ENCODE assay signal across 19 cellular contexts in genomic region chr7:91772100-91772794, GRCh38.
DNase-seq lines count a peak whose midpoint lies in the region; ATAC-seq, FAIRE-seq and TF ChIP-seq lines count a peak whose summit lies in the region.
"Had no signal": no experiment of that assay in that cellular context is flagged by ENCODE, and none has a peak within 500 bp of the region (broad histone marks: within the 10 kb centered on the region; RNA-seq: fewer than 3 reads in every experiment).

No MANE protein-coding gene starts in this region.

- H3K27ac ChIP-seq in H1 (ENCODE audit: low read depth, low read length): no peak overlapping the region
- H3K27ac ChIP-seq: A549, HL-60, ovary had no signal

- no peak overlapping the region for H3K4ac ChIP-seq in H1 (replicated peaks; ENCODE audit: insufficient read length, low read depth, low read length)

- no peak for TF ChIP-seq RAD21 in H1 (IDR thresholded peaks at IDR 0.05 in 1 of 2, conservative IDR thresholded peaks at IDR 0.05 in 1 of 2; ENCODE audit: low read depth in 2 of 2, low read length in 2 of 2)

- no peak overlapping the region for H3K9ac ChIP-seq in H1 (replicated peaks in 1 of 4; ENCODE audit: extremely low read depth in 1 of 4, low read depth in 3 of 4, low read length in 3 of 4)

- H2BK12ac ChIP-seq in H1 (ENCODE audit: low read depth, low read length): no peak overlapping the region

- no peaks in the 10 kb centered on the region for H3K36me3 ChIP-seq in H1 (ENCODE audit: control insufficient read depth in 2 of 4, insufficient read depth in 4 of 4, low read length in 3 of 4)
- no peaks in the 10 kb centered on the region for H3K36me3 ChIP-seq in mucosa of descending colon (ENCODE audit: low read depth)
- H3K36me3 ChIP-seq: ovary had no signal

- no peak overlapping the region for H3K56ac ChIP-seq in H1 (replicated peaks; ENCODE audit: insufficient read length, low read depth, low read length)

- CTCF ChIA-PET in H1 (lab: Charles Lee; ENCODE audit: partially characterized antibody): interaction anchor here (0.5 kb wide), 1 partner anchor 813 kb away, joined by 3 read pairs; no protein-coding TSS in a partner anchor
- CTCF ChIA-PET in activated naive CD4-positive, alpha-beta T cell treated with anti-CD3 and anti-CD28 coated beads for 36 hours (lab: Charles Lee): no interaction called here

- no peak overlapping the region for H2BK5ac ChIP-seq in H1 (ENCODE audit: low read depth, low read length)

- H3K4me3 Mint-ChIP-seq in activated naive CD4-positive, alpha-beta T cell treated with anti-CD3 and anti-CD28 coated beads for 36 hours: no peak overlapping the region
- H3K4me3 Mint-ChIP-seq: CD4-positive, CD25-positive, alpha-beta regulatory T cell; T-helper 1 cell treated with Interleukin-12 subunit alpha and Interleukin-12 subunit beta and Interleukin-4 antibody, amounts not matched to agents 30 μg/mL and 1 μg/mL, for 36 hours; type B pancreatic cell had no signal

- no peak overlapping the region for H2BK15ac ChIP-seq in H1 (ENCODE audit: low read length)

- FAIRE-seq in H1 (lab: Jason Lieb, UNC): no peak
- FAIRE-seq: A549, colon, endothelial cell of umbilical vein had no signal

- no peaks in the 10 kb centered on the region for H3K9me3 Mint-ChIP-seq in activated naive CD4-positive, alpha-beta T cell treated with anti-CD3 and anti-CD28 coated beads for 36 hours
- H3K9me3 Mint-ChIP-seq: T-helper 1 cell treated with Interleukin-12 subunit alpha and Interleukin-12 subunit beta and Interleukin-4 antibody, amounts not matched to agents 30 μg/mL and 1 μg/mL, for 36 hours had no signal

- DNase-seq in Right ventricle myocardium inferior (ENCODE audit: missing footprints): no peak
- no peak for DNase-seq in cardiac septum (ENCODE audit: low spot score)
- DNase-seq in H1 (ENCODE audit: low read depth in 1 of 2, low spot score in 2 of 2): no peak
- peak in 2 of 3 donors; percentile 25 to 49 for DNase-seq in mucosa of descending colon
- DNase-seq in activated naive CD4-positive, alpha-beta T cell treated with anti-CD3 and anti-CD28 coated beads for 36 hours: no peak
- no peak for DNase-seq in activated CD4-positive, CD25-positive, alpha-beta regulatory T cell treated with anti-CD3 and anti-CD28 coated beads, Interleukin-2, amount 50 U/mL, for 72 hours
- DNase-seq: CD4-positive, CD25-positive, alpha-beta regulatory T cell; DND-41; islet precursor cell; NCI-H1092 treated with DMSO at 0.1 percent for 48 hours; ovary had no signal

- ATAC-seq in Right ventricle myocardium inferior (peak; percentile 81), mucosa of descending colon (peak; percentile 96), GM21447 (IDR thresholded peaks at IDR 0.05; ENCODE audit: unreplicated experiment) (no peak), HG02588 (IDR thresholded peaks at IDR 0.05; ENCODE audit: unreplicated experiment) (no peak)
- ATAC-seq: A549 had no signal

- TF ChIP-seq CTCF in H1 (IDR thresholded peaks at IDR 0.05; ENCODE audit: control extremely low read depth in 1 of 3, insufficient read depth in 1 of 3, low read depth in 1 of 3, low read length in 3 of 3) (no peak), mucosa of descending colon (IDR thresholded peaks at IDR 0.05) (no peak)

- H3K27me3 Mint-ChIP-seq in activated naive CD4-positive, alpha-beta T cell treated with anti-CD3 and anti-CD28 coated beads for 36 hours (ENCODE audit: low read depth): peaks cover 2% of the 10 kb centered on the region

- H3K4me2 ChIP-seq in H1 (ENCODE audit: insufficient read depth in 1 of 2, low read depth in 2 of 2, low read length in 2 of 2): no peak overlapping the region
- H3K4me2 ChIP-seq: A549 had no signal

- H4K8ac ChIP-seq in H1 (ENCODE audit: extremely low read depth, insufficient read depth, low read length): peak overlapping the region; percentile 28; the same call in 1 of the 2 replicates

- no peak overlapping the region for H3K14ac ChIP-seq in H1 (ENCODE audit: insufficient read length)

- H3K4me3 ChIP-seq in H1 (ENCODE audit: extremely low read depth in 1 of 4, insufficient read depth in 2 of 4, low read depth in 3 of 4, low read length in 4 of 4) (no peak overlapping the region), mucosa of descending colon (no peak overlapping the region)
- H3K4me3 ChIP-seq: A549, ovary had no signal

- TF ChIP-seq EP300 in H1 (IDR thresholded peaks at IDR 0.05; ENCODE audit: borderline replicate concordance in 1 of 2, low read depth in 2 of 2, low read length in 2 of 2): no peak

- H4K91ac ChIP-seq in H1 (replicated peaks; ENCODE audit: insufficient read length, low read length): no peak overlapping the region

- no peak overlapping the region for H3K18ac ChIP-seq in H1 (ENCODE audit: extremely low read depth, low read length)

- no peaks in the 10 kb centered on the region for H3K4me1 Mint-ChIP-seq in activated naive CD4-positive, alpha-beta T cell treated with anti-CD3 and anti-CD28 coated beads for 36 hours (ENCODE audit: low read depth)
- H3K4me1 Mint-ChIP-seq: CD4-positive, CD25-positive, alpha-beta regulatory T cell had no signal

- H3K79me2 ChIP-seq in H1 (ENCODE audit: control insufficient read depth in 1 of 2, insufficient read depth in 2 of 2, low read length in 2 of 2): no peaks in the 10 kb centered on the region

- H3K9me3 ChIP-seq in H1 (ENCODE audit: insufficient read depth in 2 of 2, low read depth in 1 of 2, low read length in 1 of 2) (no peaks in the 10 kb centered on the region), mucosa of descending colon (no peaks in the 10 kb centered on the region)
- H3K9me3 ChIP-seq: A549, ovary had no signal

- WGBS in H1 (ENCODE audit: extremely low coverage in 1 of 2, insufficient coverage in 1 of 2, insufficient read length in 1 of 2, insufficient replicate concordance in 2 of 2, low coverage in 1 of 2, low lambda C conversion rate in 2 of 2, missing lambda C conversion rate in 1 of 2), 2 experiments: 87% methylated on average over 4 of the region's 4 CpGs; no CpG with 5 or more reads in 1 of the 2 experiments

- no peak overlapping the region for H4K5ac ChIP-seq in H1 (ENCODE audit: insufficient read length, low read depth, low read length)

- no peaks in the 10 kb centered on the region for H3K27me3 ChIP-seq in H1 (replicated peaks in 1 of 4; ENCODE audit: control insufficient read depth in 3 of 4, extremely low read depth in 1 of 4, insufficient read depth in 3 of 4, low read length in 3 of 4)
- H3K27me3 ChIP-seq: ovary had no signal

- no peaks in the 10 kb centered on the region for H3K79me1 ChIP-seq in H1 (ENCODE audit: low read depth, low read length)

- intact Hi-C loops in Right ventricle myocardium inferior (cut with DNase I) (no loop called here), cardiac septum (cut with DNase I) (loop anchor here (10.0 kb wide), 1 partner anchor 87 kb away; no protein-coding TSS in a partner anchor), mucosa of descending colon (cut with DNase I, micrococcal nuclease) (no loop called here)
- intact Hi-C loops in activated naive CD4-positive, alpha-beta T cell treated with anti-CD3 and anti-CD28 coated beads for 36 hours (cut with micrococcal nuclease): no loop called here

- no peak overlapping the region for H2AFZ ChIP-seq in H1 (ENCODE audit: low read length)

- no peak overlapping the region for H2BK20ac ChIP-seq in H1 (ENCODE audit: low read length)

- no peak overlapping the region for H3K23ac ChIP-seq in H1 (ENCODE audit: insufficient read length)

- no peak overlapping the region for H3K27ac Mint-ChIP-seq in activated naive CD4-positive, alpha-beta T cell treated with anti-CD3 and anti-CD28 coated beads for 36 hours
- H3K27ac Mint-ChIP-seq: T-helper 1 cell treated with Interleukin-12 subunit alpha and Interleukin-12 subunit beta and Interleukin-4 antibody, amounts not matched to agents 30 μg/mL and 1 μg/mL, for 36 hours; type B pancreatic cell had no signal

- H3K4me1 ChIP-seq in H1 (replicated peaks in 1 of 4; ENCODE audit: control insufficient read depth in 3 of 4, insufficient read depth in 4 of 4, low read length in 3 of 4) (no peaks in the 10 kb centered on the region), mucosa of descending colon (ENCODE audit: low read depth) (peaks cover 4% of the 10 kb centered on the region)
- H3K4me1 ChIP-seq: A549 had no signal

- TF ChIP-seq POLR2A in H1 (IDR thresholded peaks at IDR 0.05; ENCODE audit: control extremely low read depth in 1 of 2, low read depth in 2 of 2, low read length in 2 of 2): no peak

- H2AK5ac ChIP-seq in H1 (ENCODE audit: low read depth, low read length): no peak overlapping the region

- no peaks in the 10 kb centered on the region for H4K20me1 ChIP-seq in H1 (replicated peaks in 1 of 2; ENCODE audit: control insufficient read depth in 1 of 2, insufficient read depth in 2 of 2, low read length in 2 of 2)

- H2BK120ac ChIP-seq in H1 (replicated peaks; ENCODE audit: low read depth, low read length): no peak overlapping the region

- no peaks in the 10 kb centered on the region for H3K36me3 Mint-ChIP-seq in activated naive CD4-positive, alpha-beta T cell treated with anti-CD3 and anti-CD28 coated beads for 36 hours (ENCODE audit: low read depth)
- H3K36me3 Mint-ChIP-seq: CD4-positive, CD25-positive, alpha-beta regulatory T cell; type B pancreatic cell had no signal

- POLR2A ChIA-PET in H1 (lab: Charles Lee; ENCODE audit: partially characterized antibody): no interaction called here

- no peaks in the 10 kb centered on the region for H3K23me2 ChIP-seq in H1 (ENCODE audit: low read depth, low read length)

TF ChIP-seq in H1, 55 proteins besides CTCF, POLR2A, EP300 and RAD21:
- TF ChIP-seq JUN (IDR thresholded peaks at IDR 0.05; ENCODE audit: low read depth, low read length) (no peak), SP2 (IDR thresholded peaks at IDR 0.05; ENCODE audit: low read length) (no peak), EZH2 (IDR thresholded peaks at IDR 0.05; ENCODE audit: low read depth, low read length, severe bottlenecking) (no peak), RBBP5 (IDR thresholded peaks at IDR 0.05; ENCODE audit: borderline replicate concordance, low read depth, low read length) (no peak), GTF2F1 (IDR thresholded peaks at IDR 0.05; ENCODE audit: borderline replicate concordance, low read depth, low read length) (no peak), SP1 (IDR thresholded peaks at IDR 0.05; ENCODE audit: low read depth, low read length) (no peak), ASH2L (IDR thresholded peaks at IDR 0.05; ENCODE audit: low read length) (no peak), BRCA1 (IDR thresholded peaks at IDR 0.05; ENCODE audit: low read depth, low read length) (no peak), E2F6 (IDR thresholded peaks at IDR 0.05) (no peak)

Comparison
In these comparisons a context has a peak if more than half of its experiments do, and no peak if none do; other contexts are left out.
1. ATAC-seq: peak in Right ventricle myocardium inferior (single experiment) and mucosa of descending colon (single experiment); none in GM21447 (single experiment) and HG02588 (single experiment).
2. DNase-seq: peak in mucosa of descending colon (2 of 3); none in Right ventricle myocardium inferior (single experiment), cardiac septum (single experiment), H1 (0 of 2), activated naive CD4-positive, alpha-beta T cell treated with anti-CD3 and anti-CD28 coated beads for 36 hours (single experiment) and activated CD4-positive, CD25-positive, alpha-beta regulatory T cell treated with anti-CD3 and anti-CD28 coated beads, Interleukin-2, amount 50 U/mL, for 72 hours (single experiment).